Comparison of ENCODE assay signal across 15 cellular contexts in genomic region chr2:186554850-186555785, GRCh38. TPM values are rescaled to one million over a fixed set of nuclear protein-coding genes. Genes with fewer than 3 reads are reported as not detected.
DNase-seq lines count a peak whose midpoint lies in the region; ATAC-seq, FAIRE-seq and TF ChIP-seq lines count a peak whose summit lies in the region.
"Had no signal": no experiment of that assay in that cellular context is flagged by ENCODE, and none has a peak within 500 bp of the region (broad histone marks: within the 10 kb centered on the region; RNA-seq: fewer than 3 reads in every experiment).

No MANE protein-coding gene starts in this region.

- in situ Hi-C loops in mammary epithelial cell (cut with MboI; ENCODE audit: low sequenced_read_pairs in 2 of 2) (no loop called here), SK-MEL-5 (cut with HindIII; ENCODE audit: low pct_unique_long_range_greater_than_20kb, low sequenced_read_pairs) (no loop called here), HepG2 (cut with HindIII; ENCODE audit: extremely low pct_ligation_motif_present, low pct_unique_long_range_greater_than_20kb) (no loop called here)

- H3K36me3 ChIP-seq in mammary epithelial cell (ENCODE audit: insufficient read depth, low read length) (no peaks in the 10 kb centered on the region), HepG2 (replicated peaks in 1 of 2; ENCODE audit: control insufficient read depth in 1 of 2, insufficient read depth in 2 of 2, low read length in 2 of 2) (no peaks in the 10 kb centered on the region)
- H3K36me3 ChIP-seq: colonic mucosa had no signal

- no peak for FAIRE-seq in HepG2 (lab: Jason Lieb, UNC)

- DNase-seq in mammary epithelial cell (peak; percentile 34), MCF 10A (ENCODE audit: unreplicated experiment) (no peak), SK-MEL-5 (ENCODE audit: low read depth, low spot score) (peak; percentile 18), epithelial cell of esophagus (ENCODE audit: low read depth) (peak; percentile 75), retinal pigment epithelial cell (ENCODE audit: low read depth) (no peak), HepG2 (ENCODE audit: low spot score) (no peak), germinal center (ENCODE audit: low spot score) (no peak)
- no peak for DNase-seq in activated naive CD4-positive, alpha-beta T cell (lab: John Stamatoyannopoulos, UW)
- DNase-seq: activated CD4-positive, alpha-beta T cell treated with anti-CD3 and anti-CD28 coated beads, Interleukin-2, amount 50 U/mL, for 4 hours; activated naive CD8-positive, alpha-beta T cell treated with anti-CD3 and anti-CD28 coated beads, Interleukin-2, amount 10 ng/mL, durations not matched to agents 7 days and 5 days; activated T-cell treated with anti-CD3 and anti-CD28 coated beads, Interleukin-2, amount 50 U/mL, for 1 hour; colonic mucosa; immature natural killer cell; T-helper 9 cell had no signal

- H3K27ac ChIP-seq in mammary epithelial cell (ENCODE audit: insufficient read depth, low read depth, low read length): no peak overlapping the region
- no peak overlapping the region for H3K27ac ChIP-seq in HepG2 (ENCODE audit: extremely low read length, insufficient read depth, low read length)
- H3K27ac ChIP-seq: colonic mucosa, KMS-11 had no signal

- H2AFZ ChIP-seq in mammary epithelial cell (ENCODE audit: low read depth, low read length) (no peak overlapping the region), HepG2 (ENCODE audit: low read length) (no peak overlapping the region)

- H3K9ac ChIP-seq in mammary epithelial cell (ENCODE audit: insufficient read depth, low read length) (no peak overlapping the region), HepG2 (ENCODE audit: insufficient read depth, low read depth, low read length) (no peak overlapping the region)
- H3K9ac ChIP-seq: KMS-11 had no signal

- H4K20me1 ChIP-seq in mammary epithelial cell (ENCODE audit: insufficient read depth, low read length): no peaks in the 10 kb centered on the region
- H4K20me1 ChIP-seq in HepG2 (ENCODE audit: insufficient read depth, low read length): no peaks in the 10 kb centered on the region

- POLR2A ChIA-PET in MCF 10A (lab: Yijun Ruan, JAX) (interaction anchor here (0.7 to 2.2 kb wide), 5 partner anchors 9 to 96 kb away, joined by 3 to 7 read pairs (median 5); no protein-coding TSS in a partner anchor), HepG2 (lab: Yijun Ruan, JAX) (interaction anchor here (1.0 to 2.0 kb wide), 2 partner anchors 15 to 35 kb away, joined by 3 to 5 read pairs; partner anchors contain the start of gene ITGAV)

- no peak; the same call in 2 of the 3 replicates for ATAC-seq in HepG2

- WGBS in mammary epithelial cell (ENCODE audit: low coverage, missing lambda C conversion rate): 93% methylated on average over 8 of the region's 8 CpGs
- WGBS in HepG2 (ENCODE audit: low lambda C conversion rate): 75% methylated on average over 8 of the region's 8 CpGs

- no peaks in the 10 kb centered on the region for H3K4me1 Mint-ChIP-seq in MCF 10A (ENCODE audit: insufficient read depth, unreplicated experiment)
- H3K4me1 Mint-ChIP-seq: activated naive CD8-positive, alpha-beta T cell treated with anti-CD3 and anti-CD28 coated beads, Interleukin-2, amount 10 ng/mL, durations not matched to agents 7 days and 5 days; immature natural killer cell had no signal

- H3K27me3 ChIP-seq in mammary epithelial cell (ENCODE audit: insufficient read depth, low read length): no peaks in the 10 kb centered on the region
- no peaks in the 10 kb centered on the region for H3K27me3 ChIP-seq in HepG2 (ENCODE audit: control insufficient read depth in 1 of 2, insufficient read depth in 2 of 2, low read length in 2 of 2)
- H3K27me3 ChIP-seq: colonic mucosa had no signal

- no peaks in the 10 kb centered on the region for H3K36me3 Mint-ChIP-seq in MCF 10A (ENCODE audit: insufficient read depth, unreplicated experiment)
- H3K36me3 Mint-ChIP-seq: activated naive CD8-positive, alpha-beta T cell treated with anti-CD3 and anti-CD28 coated beads, Interleukin-2, amount 10 ng/mL, durations not matched to agents 7 days and 5 days had no signal

- CTCF ChIA-PET in mammary epithelial cell (lab: Charles Lee; ENCODE audit: low non-redundant PET): no interaction called here
- CTCF ChIA-PET in MCF 10A (lab: Yijun Ruan, JAX): interaction anchor here (0.7 to 2.2 kb wide), 2 partner anchors 52 to 87 kb away, joined by 3 to 10 read pairs; no protein-coding TSS in a partner anchor
- CTCF ChIA-PET in HepG2 (lab: Yijun Ruan, JAX; ENCODE audit: low intra/inter-chr PET ratio, low total read pairs): no interaction called here

- H3K9me3 ChIP-seq in mammary epithelial cell (replicated peaks; ENCODE audit: insufficient read depth, low read length) (no peaks in the 10 kb centered on the region), HepG2 (ENCODE audit: low read length) (no peaks in the 10 kb centered on the region)
- H3K9me3 ChIP-seq: colonic mucosa had no signal

- dilution Hi-C loops in mammary epithelial cell (cut with HindIII; ENCODE audit: low sequenced_read_pairs): no loop called here

- TSS peak; percentile 70 for BruUV-seq in mammary epithelial cell (replicated peaks; lab: Mats Ljungman, UMichigan)
- no TSS peak for BruUV-seq in MCF 10A (replicated peaks; lab: Mats Ljungman, UMichigan)
- no TSS peak for BruUV-seq in HepG2 (replicated peaks; lab: Mats Ljungman, UMichigan)

- H3K79me2 ChIP-seq in mammary epithelial cell (ENCODE audit: insufficient read depth, low read length) (no peaks in the 10 kb centered on the region), HepG2 (ENCODE audit: insufficient read depth, low read length) (no peaks in the 10 kb centered on the region)

- no peak for TF ChIP-seq EP300 in HepG2 (IDR thresholded peaks at IDR 0.05; ENCODE audit: low read depth in 2 of 2, low read length in 2 of 2)
- no peak for TF ChIP-seq EP300 in HepG2 (CRISPR knock-in tag; IDR thresholded peaks at IDR 0.05; ENCODE audit: borderline replicate concordance)

- H3K4me3 ChIP-seq in mammary epithelial cell (replicated peaks in 1 of 3; ENCODE audit: insufficient read depth in 1 of 3, low read depth in 2 of 3, low read length in 3 of 3) (no peak overlapping the region), epithelial cell of esophagus (ENCODE audit: low read length) (no peak overlapping the region), retinal pigment epithelial cell (ENCODE audit: low read length) (no peak overlapping the region), HepG2 (replicated peaks in 1 of 3; ENCODE audit: insufficient read depth in 1 of 3, low read depth in 2 of 3, low read length in 3 of 3) (no peak overlapping the region)
- H3K4me3 ChIP-seq: colonic mucosa had no signal

- TF ChIP-seq RAD21 in HepG2 (CRISPR knock-in tag; IDR thresholded peaks at IDR 0.05): no peak

- intact Hi-C loops in mammary epithelial cell (cut with micrococcal nuclease) (no loop called here), MCF 10A (cut with micrococcal nuclease) (no loop called here), HepG2 (cut with micrococcal nuclease; ENCODE audit: unreplicated experiment) (no loop called here)

- no peaks in the 10 kb centered on the region for H3K9me3 Mint-ChIP-seq in MCF 10A (ENCODE audit: unreplicated experiment)
- H3K9me3 Mint-ChIP-seq: activated naive CD8-positive, alpha-beta T cell treated with anti-CD3 and anti-CD28 coated beads, Interleukin-2, amount 10 ng/mL, durations not matched to agents 7 days and 5 days; immature natural killer cell had no signal

- no peak for TF ChIP-seq CTCF in mammary epithelial cell (conservative IDR thresholded peaks at IDR 0.05 in 1 of 2, IDR thresholded peaks at IDR 0.05 in 1 of 2; ENCODE audit: extremely low read depth in 1 of 2, insufficient read depth in 1 of 2, low read depth in 1 of 2, low read length in 2 of 2)
- no peak for TF ChIP-seq CTCF in MCF 10A (IDR thresholded peaks at IDR 0.05; ENCODE audit: unreplicated experiment)
- TF ChIP-seq CTCF in epithelial cell of esophagus (IDR thresholded peaks at IDR 0.05; ENCODE audit: insufficient read depth, low read depth, low read length, missing control alignments): no peak
- peak; percentile 49 for TF ChIP-seq CTCF in retinal pigment epithelial cell (conservative IDR thresholded peaks at IDR 0.05; ENCODE audit: low read depth, low read length)
- TF ChIP-seq CTCF in HepG2 (CRISPR knock-in tag; IDR thresholded peaks at IDR 0.05): no peak

- no peak overlapping the region for H3K4me2 ChIP-seq in mammary epithelial cell (ENCODE audit: insufficient read depth, low read depth, low read length)
- H3K4me2 ChIP-seq in HepG2 (ENCODE audit: low read depth, low read length): no peak overlapping the region
- H3K4me2 ChIP-seq: KMS-11 had no signal

- H3K27me3 Mint-ChIP-seq in MCF 10A (ENCODE audit: insufficient read depth, unreplicated experiment): no peaks in the 10 kb centered on the region

- no peaks in the 10 kb centered on the region for H3K4me1 ChIP-seq in mammary epithelial cell (ENCODE audit: insufficient read depth, low read length)
- H3K4me1 ChIP-seq in HepG2 (ENCODE audit: insufficient read depth, low read length): no peaks in the 10 kb centered on the region
- H3K4me1 ChIP-seq: colonic mucosa had no signal

- H3K27ac Mint-ChIP-seq in MCF 10A (ENCODE audit: low read depth, unreplicated experiment): no peak overlapping the region
- H3K27ac Mint-ChIP-seq: activated naive CD8-positive, alpha-beta T cell treated with anti-CD3 and anti-CD28 coated beads, Interleukin-2, amount 10 ng/mL, durations not matched to agents 7 days and 5 days; immature natural killer cell had no signal

- no peak overlapping the region for H3K4me3 Mint-ChIP-seq in MCF 10A (ENCODE audit: unreplicated experiment)
- H3K4me3 Mint-ChIP-seq: activated naive CD8-positive, alpha-beta T cell treated with anti-CD3 and anti-CD28 coated beads, Interleukin-2, amount 10 ng/mL, durations not matched to agents 7 days and 5 days; immature natural killer cell had no signal

- no peak for TF ChIP-seq POLR2A in HepG2 (IDR thresholded peaks at IDR 0.05; ENCODE audit: insufficient read depth in 1 of 2, low read depth in 2 of 2, low read length in 2 of 2)

RNA-seq across cellular contexts. Expression of gene ITGAV, which starts 34.7 kb away (rescaled TPM):
- total RNA-seq in mammary epithelial cell (100 to 1,000 TPM; 103 to 257 TPM), MCF 10A (2022) (56.1 TPM in 2 replicates), HepG2 (2016; rRNA removed; fragmentation: Illumina TruSeq; extraction: Trizol) (35.8 and 60.4 TPM in 2 replicates)
- polyA plus RNA-seq in mammary epithelial cell (45.5 TPM), HepG2 (2011; rRNA removed) (52.0 and 59.1 TPM in 2 replicates)
- 123 TPM for polyA minus RNA-seq in mammary epithelial cell
- total RNA-seq in SK-MEL-5 (2014; rRNA removed; shearing (Covaris generic)): 63.4 and 78.0 TPM in 2 replicates
- 43.8 and 63.9 TPM in 2 replicates for polyA plus RNA-seq in SK-MEL-5 (2015; cell fraction: cytosol; rRNA removed)
- 59.6 and 82.6 TPM in 2 replicates for polyA plus RNA-seq in SK-MEL-5 (2015; cell fraction: nucleus; rRNA removed)
- total RNA-seq in HepG2 (2016; cell fraction: cytosol; rRNA removed; fragmentation: Illumina TruSeq; extraction: Trizol; ENCODE audit: low read depth): 3.7 and 6.3 TPM in 2 replicates
- total RNA-seq in HepG2 (2016; cell fraction: insoluble cytoplasmic fraction; rRNA removed; fragmentation: Illumina TruSeq; extraction: Trizol): 33.3 and 58.5 TPM in 2 replicates
- 7.7 and 8.2 TPM in 2 replicates for total RNA-seq in HepG2 (2016; cell fraction: membrane; rRNA removed; fragmentation: Illumina TruSeq; extraction: Trizol)
- 74.9 and 86.9 TPM in 2 replicates for total RNA-seq in HepG2 (2016; cell fraction: nucleus; rRNA removed; fragmentation: Illumina TruSeq; extraction: Trizol)
- polyA plus RNA-seq in HepG2 (2011; cell fraction: cytosol; rRNA removed): 21.6 and 34.2 TPM in 2 replicates
- polyA plus RNA-seq in HepG2 (2011; cell fraction: nucleus; rRNA removed): 55.2 and 64.5 TPM in 2 replicates
- 25.9 and 41.2 TPM in 2 replicates for polyA plus RNA-seq in HepG2 (2012)
- 0.74 and 0.83 TPM in 2 replicates for polyA plus RNA-seq in HepG2 (2016; cell fraction: cytosol; fragmentation: Illumina TruSeq; extraction: Trizol; ENCODE audit: low read depth)
- 14.0 and 15.7 TPM in 2 replicates for polyA plus RNA-seq in HepG2 (2016; cell fraction: insoluble cytoplasmic fraction; fragmentation: Illumina TruSeq; extraction: Trizol; ENCODE audit: low read depth)
- 1.8 and 2.3 TPM in 2 replicates for polyA plus RNA-seq in HepG2 (2016; cell fraction: membrane; fragmentation: Illumina TruSeq; extraction: Trizol; ENCODE audit: low read depth)
- 56.7 and 59.3 TPM in 2 replicates for polyA plus RNA-seq in HepG2 (2016; cell fraction: nucleus; fragmentation: Illumina TruSeq; extraction: Trizol; ENCODE audit: insufficient read depth, low read depth)
- 22.8 and 55.2 TPM in 2 replicates for polyA minus RNA-seq in HepG2 (2011; rRNA and poly(A)+ RNA removed; ENCODE audit: low replicate concordance)
- polyA minus RNA-seq in HepG2 (2011; cell fraction: cytosol; rRNA and poly(A)+ RNA removed): 138 and 152 TPM in 2 replicates
- polyA minus RNA-seq in HepG2 (2011; cell fraction: nucleus; rRNA and poly(A)+ RNA removed): 135 and 161 TPM in 2 replicates

Comparison
In these comparisons a context has a peak if more than half of its experiments do, and no peak if none do; other contexts are left out.
1. DNase-seq: peak in mammary epithelial cell (single experiment), SK-MEL-5 (single experiment) and epithelial cell of esophagus (single experiment); none in MCF 10A (single experiment), retinal pigment epithelial cell (single experiment), activated naive CD4-positive, alpha-beta T cell (0 of 4), HepG2 (single experiment) and germinal center (single experiment).